Comparison of ENCODE assay signal across 29 cellular contexts in genomic region chr6:5817869-5818268, GRCh38.
"Had no signal": no experiment of that assay in that cellular context is flagged by ENCODE, and none has a peak within 500 bp of the region (broad histone marks: within the 10 kb centered on the region; RNA-seq: fewer than 3 reads in every experiment).

No MANE protein-coding gene starts in this region.

- H3K27ac ChIP-seq: esophagus squamous epithelium, heart right ventricle, left lung, neural progenitor cell, prostate gland, right atrium auricular region, sigmoid colon, transverse colon, upper lobe of right lung, vagina had no signal

- H3K9me3 ChIP-seq: esophagus squamous epithelium, left lung, mucosa of descending colon, prostate gland, right atrium auricular region, sigmoid colon, transverse colon, upper lobe of right lung, vagina had no signal

- H3K4me3 ChIP-seq: esophagus squamous epithelium, heart right ventricle, left lung, mucosa of descending colon, neural progenitor cell, prostate gland, right atrium auricular region, sigmoid colon, transverse colon, upper lobe of right lung, vagina had no signal

- H3K9ac ChIP-seq: neural progenitor cell had no signal

- H3K27me3 ChIP-seq: esophagus squamous epithelium, heart right ventricle, left lung, neural progenitor cell, right atrium auricular region, sigmoid colon, transverse colon, upper lobe of right lung, vagina had no signal

- H3K4me1 ChIP-seq: esophagus squamous epithelium, heart right ventricle, left lung, neural progenitor cell, prostate gland, right atrium auricular region, sigmoid colon, transverse colon, upper lobe of right lung, vagina had no signal

- H2AFZ ChIP-seq: neural progenitor cell had no signal

- DNase-seq: cortex of kidney; effector memory CD8-positive, alpha-beta T cell; erythroblast; esophagus squamous epithelium; foreskin melanocyte; glutamatergic neuron; heart right ventricle; hippocampal formation; left cardiac atrium; left lung; mesenchymal stem cell; mucosa of descending colon; naive B cell; sigmoid colon; stimulated activated CD4-positive, alpha-beta T cell treated with anti-CD3 and anti-CD28 coated beads, Interleukin-2, amount 100 ng/mL, for 24 hours; stimulated activated CD4-positive, alpha-beta T cell treated with anti-CD3 and anti-CD28 coated beads, Interleukin-4, amount 100 ng/mL, for 24 hours; stimulated activated naive CD8-positive, alpha-beta T cell treated with anti-CD3 and anti-CD28 coated beads, Interleukin-15, Interleukin-2, amounts not matched to agents 100 U/mL and 50 U/mL, for 24 hours; substantia nigra; transverse colon; upper lobe of right lung had no signal

- H3K36me3 Mint-ChIP-seq: mesothelial cell of epicardium had no signal

- H3K4me1 Mint-ChIP-seq: mesothelial cell of epicardium, nephron had no signal

- ATAC-seq: effector memory CD8-positive, alpha-beta T cell; heart right ventricle; left cardiac atrium; left lung; mucosa of descending colon; stimulated activated memory B cell treated with anti-CD40 and anti-IgM and Interleukin-4, amounts not matched to agents 10 μg/mL and 1 μg/mL and 100 μg/mL, for 72 hours; stimulated activated naive CD8-positive, alpha-beta T cell treated with anti-CD3 and anti-CD28 coated beads, Interleukin-15, Interleukin-2, amounts not matched to agents 100 U/mL and 50 U/mL, for 24 hours; upper lobe of right lung had no signal

- FAIRE-seq: endometrium, islet of Langerhans had no signal

- H3K4me3 Mint-ChIP-seq: effector memory CD8-positive, alpha-beta T cell; mesothelial cell of epicardium; naive B cell; nephron; neural progenitor cell; stimulated activated memory B cell treated with anti-CD40 and anti-IgM and Interleukin-4, amounts not matched to agents 10 μg/mL and 1 μg/mL and 100 μg/mL, for 72 hours had no signal

- H3K4me2 ChIP-seq: neural progenitor cell had no signal

- H3K27me3 Mint-ChIP-seq: naive B cell; stimulated activated memory B cell treated with anti-CD40 and anti-IgM and Interleukin-4, amounts not matched to agents 10 μg/mL and 1 μg/mL and 100 μg/mL, for 72 hours had no signal

- H3K27ac Mint-ChIP-seq: effector memory CD8-positive, alpha-beta T cell; mesothelial cell of epicardium; naive B cell; nephron; neural progenitor cell; stimulated activated memory B cell treated with anti-CD40 and anti-IgM and Interleukin-4, amounts not matched to agents 10 μg/mL and 1 μg/mL and 100 μg/mL, for 72 hours had no signal

- H3K36me3 ChIP-seq: esophagus squamous epithelium, heart right ventricle, left lung, neural progenitor cell, prostate gland, right atrium auricular region, sigmoid colon, transverse colon, upper lobe of right lung, vagina had no signal

- H3K9me3 Mint-ChIP-seq: effector memory CD8-positive, alpha-beta T cell; stimulated activated memory B cell treated with anti-CD40 and anti-IgM and Interleukin-4, amounts not matched to agents 10 μg/mL and 1 μg/mL and 100 μg/mL, for 72 hours had no signal
